ENCODE assay signal across 1 cellular context in genomic region chr3:46674031-46674592, GRCh38.
TF ChIP-seq lines count a peak whose summit lies in the region.

No MANE protein-coding gene starts in this region.

TF ChIP-seq in K562, 482 proteins besides CTCF, POLR2A, EP300 and RAD21:
- TF ChIP-seq GTF2E2 (tag; IDR thresholded peaks at IDR 0.05) (no peak), KDM5B (IDR thresholded peaks at IDR 0.05; ENCODE audit: insufficient replicate concordance, low read depth, low read length) (no peak), THRAP3 (IDR thresholded peaks at IDR 0.05; ENCODE audit: borderline replicate concordance) (no peak), FOXO4 (CRISPR knock-in tag; IDR thresholded peaks at IDR 0.05) (no peak), ZBTB17 (CRISPR knock-in tag; IDR thresholded peaks at IDR 0.05) (no peak), ZNF740 (CRISPR knock-in tag; IDR thresholded peaks at IDR 0.05) (0 out of 2 replicates have a peak, but pooled peaks have one; percentile 31), ZNF740 (tag; IDR thresholded peaks at IDR 0.05) (no peak), SMC3 (conservative IDR thresholded peaks at IDR 0.05; ENCODE audit: insufficient read depth, low read depth, low read length) (0 out of 2 replicates have a peak, but pooled peaks have one; percentile 12), TGIF2 (CRISPR knock-in tag; IDR thresholded peaks at IDR 0.05) (no peak), GTF2A2 (tag; IDR thresholded peaks at IDR 0.05) (no peak), KDM2B (CRISPR knock-in tag; IDR thresholded peaks at IDR 0.05) (no peak)
TF ChIP-seq in K562: peak in this region for 2.
